Comparison of ENCODE assay signal across 17 cellular contexts in the genomic region with DNA sequence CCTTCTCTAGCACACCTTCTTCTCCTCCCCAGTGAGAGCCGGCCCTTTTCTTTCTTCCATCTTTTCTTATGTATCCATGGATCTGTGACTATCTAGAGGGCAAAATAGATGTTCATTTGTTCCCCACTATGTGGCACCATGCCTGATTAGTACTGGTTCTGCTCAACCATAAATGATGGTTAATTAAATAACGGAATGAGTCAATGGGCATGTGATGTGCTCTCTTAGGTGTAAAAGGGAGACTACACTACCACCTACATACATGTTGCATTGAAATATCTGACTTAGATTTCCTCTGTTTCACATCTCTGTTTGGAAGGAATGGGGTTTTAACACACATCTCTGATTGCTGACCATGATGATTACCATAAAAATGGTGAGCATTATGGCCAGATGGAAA.
DNase-seq lines count a peak whose midpoint lies in the region; ATAC-seq and FAIRE-seq lines count a peak whose summit lies in the region.
"Had no signal": no experiment of that assay in that cellular context is flagged by ENCODE, and none has a peak within 500 bp of the region (broad histone marks: within the 10 kb centered on the region; RNA-seq: fewer than 3 reads in every experiment).

No MANE protein-coding gene starts in this region.

- H3K36me3 Mint-ChIP-seq in activated T-cell treated with anti-CD3 and anti-CD28 coated beads, Interleukin-2, amount 50 U/mL, for 24 hours (ENCODE audit: low read depth): peaks cover 8% of the 10 kb centered on the region
- H3K36me3 Mint-ChIP-seq in activated T-helper 17 cell treated with anti-CD3 and anti-CD28 coated beads, Interleukin-2, amount 50 U/mL, for 72 hours (ENCODE audit: low read depth): no peaks in the 10 kb centered on the region
- H3K36me3 Mint-ChIP-seq: naive B cell had no signal

- H3K4me3 Mint-ChIP-seq in activated T-cell treated with anti-CD3 and anti-CD28 coated beads, Interleukin-2, amount 50 U/mL, for 24 hours: no peak overlapping the region
- peak overlapping the region; percentile 76 for H3K4me3 Mint-ChIP-seq in activated T-helper 17 cell treated with anti-CD3 and anti-CD28 coated beads, Interleukin-2, amount 50 U/mL, for 72 hours
- H3K4me3 Mint-ChIP-seq: naive B cell had no signal

- no peak for DNase-seq in activated T-cell treated with anti-CD3 and anti-CD28 coated beads, Interleukin-2, amount 50 U/mL, for 24 hours
- no peak for DNase-seq in activated T-cell treated with anti-CD3 and anti-CD28 coated beads for 4 hours
- DNase-seq in inferior parietal cortex (ENCODE audit: extremely low spot score): no peak
- DNase-seq in DMS153 treated with DMSO at 0.1 percent for 48 hours (lab: John Stamatoyannopoulos, UW; ENCODE audit: unreplicated experiment): no peak
- DNase-seq: IMR-90, naive B cell, NCI-H1105, PC-9, retina, WERI-Rb-1 had no signal

- peak; percentile 81 for FAIRE-seq in islet of Langerhans (lab: Jason Lieb, UNC)
- FAIRE-seq: astrocyte, H1 had no signal

- no peaks in the 10 kb centered on the region for H3K9me3 ChIP-seq in thymus (ENCODE audit: control insufficient read depth)

- no peaks in the 10 kb centered on the region for H3K27me3 Mint-ChIP-seq in activated T-cell treated with anti-CD3 and anti-CD28 coated beads, Interleukin-2, amount 50 U/mL, for 24 hours
- no peaks in the 10 kb centered on the region for H3K27me3 Mint-ChIP-seq in activated T-helper 17 cell treated with anti-CD3 and anti-CD28 coated beads, Interleukin-2, amount 50 U/mL, for 72 hours
- H3K27me3 Mint-ChIP-seq: naive B cell had no signal

- H3K9me3 Mint-ChIP-seq in activated T-cell treated with anti-CD3 and anti-CD28 coated beads, Interleukin-2, amount 50 U/mL, for 24 hours: peaks cover 8% of the 10 kb centered on the region
- H3K9me3 Mint-ChIP-seq in activated T-helper 17 cell treated with anti-CD3 and anti-CD28 coated beads, Interleukin-2, amount 50 U/mL, for 72 hours: peaks cover 6% of the 10 kb centered on the region
- H3K9me3 Mint-ChIP-seq: naive B cell had no signal

- WGBS in thymus: 94% methylated on average over 2 of the region's 2 CpGs

- no peak overlapping the region for H3K4me3 ChIP-seq in thymus (ENCODE audit: low read length)
- H3K4me3 ChIP-seq: PC-9 had no signal

- peaks cover 38% of the 10 kb centered on the region for H3K4me1 ChIP-seq in thymus (ENCODE audit: control insufficient read depth, insufficient read depth, low read length)

- H3K27me3 ChIP-seq in thymus (ENCODE audit: control insufficient read depth, insufficient read depth): no peaks in the 10 kb centered on the region

- H3K27ac Mint-ChIP-seq in activated T-cell treated with anti-CD3 and anti-CD28 coated beads, Interleukin-2, amount 50 U/mL, for 24 hours: peak overlapping the region; percentile 79
- H3K27ac Mint-ChIP-seq in activated T-helper 17 cell treated with anti-CD3 and anti-CD28 coated beads, Interleukin-2, amount 50 U/mL, for 72 hours: peak overlapping the region; percentile 24

- H3K36me3 ChIP-seq in thymus (ENCODE audit: control insufficient read depth, insufficient read depth): no peaks in the 10 kb centered on the region
- H3K36me3 ChIP-seq: WERI-Rb-1 had no signal

- peaks cover 73% of the 10 kb centered on the region for H3K4me1 Mint-ChIP-seq in activated T-cell treated with anti-CD3 and anti-CD28 coated beads, Interleukin-2, amount 50 U/mL, for 24 hours (ENCODE audit: low read depth)
- H3K4me1 Mint-ChIP-seq in activated T-helper 17 cell treated with anti-CD3 and anti-CD28 coated beads, Interleukin-2, amount 50 U/mL, for 72 hours: peaks cover 49% of the 10 kb centered on the region

- peak overlapping the region; percentile 93 for H3K27ac ChIP-seq in thymus (ENCODE audit: low read depth)
- H3K27ac ChIP-seq: PC-9, WERI-Rb-1 had no signal

- peak; percentile 13 for ATAC-seq in activated T-helper 17 cell treated with anti-CD3 and anti-CD28 coated beads, Interleukin-2, amount 50 U/mL, for 72 hours (replicated peaks)
- no peak for ATAC-seq in HG02938 (IDR thresholded peaks at IDR 0.05; ENCODE audit: unreplicated experiment)
- ATAC-seq: left lobe of liver had no signal
